ENCODE assay signal across 1 cellular context in the genomic region with DNA sequence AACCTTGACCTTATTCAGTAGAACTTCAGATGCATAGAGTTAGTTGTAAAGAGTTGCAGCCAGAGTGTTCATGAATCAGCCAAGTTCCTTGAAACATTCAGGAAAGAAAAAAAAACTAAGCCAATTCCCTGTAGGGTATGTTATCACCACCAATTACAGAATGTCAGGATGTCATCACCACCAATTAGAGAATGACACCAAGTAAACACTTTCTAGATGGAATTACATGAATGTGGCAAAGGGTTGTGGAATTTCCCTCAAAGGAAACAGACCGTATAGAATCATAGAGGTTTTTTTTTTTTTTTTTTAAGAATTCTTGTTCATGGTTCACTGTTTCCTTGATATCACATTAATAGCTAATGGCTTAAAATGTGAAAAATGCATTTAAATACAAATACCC.
TF ChIP-seq lines count a peak whose summit lies in the region.

No MANE protein-coding gene starts in this region.

TF ChIP-seq in HEK293, 187 proteins besides CTCF, POLR2A, EP300 and RAD21 (continued from another document and continues in another):
- TF ChIP-seq, protein P1, sequence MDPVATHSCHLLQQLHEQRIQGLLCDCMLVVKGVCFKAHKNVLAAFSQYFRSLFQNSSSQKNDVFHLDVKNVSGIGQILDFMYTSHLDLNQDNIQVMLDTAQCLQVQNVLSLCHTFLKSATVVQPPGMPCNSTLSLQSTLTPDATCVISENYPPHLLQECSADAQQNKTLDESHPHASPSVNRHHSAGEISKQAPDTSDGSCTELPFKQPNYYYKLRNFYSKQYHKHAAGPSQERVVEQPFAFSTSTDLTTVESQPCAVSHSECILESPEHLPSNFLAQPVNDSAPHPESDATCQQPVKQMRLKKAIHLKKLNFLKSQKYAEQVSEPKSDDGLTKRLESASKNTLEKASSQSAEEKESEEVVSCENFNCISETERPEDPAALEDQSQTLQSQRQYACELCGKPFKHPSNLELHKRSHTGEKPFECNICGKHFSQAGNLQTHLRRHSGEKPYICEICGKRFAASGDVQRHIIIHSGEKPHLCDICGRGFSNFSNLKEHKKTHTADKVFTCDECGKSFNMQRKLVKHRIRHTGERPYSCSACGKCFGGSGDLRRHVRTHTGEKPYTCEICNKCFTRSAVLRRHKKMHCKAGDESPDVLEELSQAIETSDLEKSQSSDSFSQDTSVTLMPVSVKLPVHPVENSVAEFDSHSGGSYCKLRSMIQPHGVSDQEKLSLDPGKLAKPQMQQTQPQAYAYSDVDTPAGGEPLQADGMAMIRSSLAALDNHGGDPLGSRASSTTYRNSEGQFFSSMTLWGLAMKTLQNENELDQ (tag by site-specific recombination; IDR thresholded peaks at IDR 0.05; ENCODE audit: low read depth): no peak
- TF ChIP-seq ZNF175 (tag by site-specific recombination; IDR thresholded peaks at IDR 0.05) (no peak), ZSCAN30 (tag by site-specific recombination; IDR thresholded peaks at IDR 0.05) (no peak), ZBTB8A (tag by site-specific recombination; IDR thresholded peaks at IDR 0.05) (no peak), ZNF776 (tag by site-specific recombination; IDR thresholded peaks at IDR 0.05; ENCODE audit: borderline replicate concordance) (no peak), ZNF792 (tag by site-specific recombination; IDR thresholded peaks at IDR 0.05) (no peak), MEIS1 (CRISPR knock-in tag; IDR thresholded peaks at IDR 0.05; ENCODE audit: borderline replicate concordance) (no peak), ZNF529 (tag by site-specific recombination; IDR thresholded peaks at IDR 0.05; ENCODE audit: insufficient replicate concordance) (no peak), KLF8 (tag by site-specific recombination; IDR thresholded peaks at IDR 0.05) (peak; percentile 85), ZNF292 (tag by site-specific recombination; IDR thresholded peaks at IDR 0.05; ENCODE audit: borderline replicate concordance, low read depth) (no peak), ZNF571 (tag by site-specific recombination; IDR thresholded peaks at IDR 0.05) (no peak), IKZF3 (tag by site-specific recombination; IDR thresholded peaks at IDR 0.05) (no peak), ZNF677 (tag by site-specific recombination; IDR thresholded peaks at IDR 0.05) (no peak), PRDM1 (tag by site-specific recombination; IDR thresholded peaks at IDR 0.05) (no peak), GLIS2 (tag by site-specific recombination; IDR thresholded peaks at IDR 0.05) (no peak), TRIM28 (IDR thresholded peaks at IDR 0.05; ENCODE audit: borderline replicate concordance, low read length) (no peak), SETDB1 (IDR thresholded peaks at IDR 0.05; ENCODE audit: insufficient read length, low read length) (peak; percentile 36), ZSCAN16 (tag by site-specific recombination; IDR thresholded peaks at IDR 0.05) (no peak), ZNF184 (tag by site-specific recombination; IDR thresholded peaks at IDR 0.05) (peak; percentile 80), ZNF747 (tag by site-specific recombination; IDR thresholded peaks at IDR 0.05) (no peak), ZNF350 (tag by site-specific recombination; IDR thresholded peaks at IDR 0.05) (no peak), ZNF311 (tag by site-specific recombination; IDR thresholded peaks at IDR 0.05; ENCODE audit: borderline replicate concordance) (no peak), ZNF664 (tag by site-specific recombination; IDR thresholded peaks at IDR 0.05) (no peak), FEZF1 (tag by site-specific recombination; IDR thresholded peaks at IDR 0.05) (no peak), ZNF791 (tag by site-specific recombination; IDR thresholded peaks at IDR 0.05) (no peak), KLF1 (tag by site-specific recombination; IDR thresholded peaks at IDR 0.05) (no peak), MYNN (tag by site-specific recombination; IDR thresholded peaks at IDR 0.05; ENCODE audit: borderline replicate concordance) (no peak), KLF16 (tag by site-specific recombination; IDR thresholded peaks at IDR 0.05) (no peak), ZNF623 (tag by site-specific recombination; IDR thresholded peaks at IDR 0.05) (no peak), ZNF426 (tag by site-specific recombination; IDR thresholded peaks at IDR 0.05) (no peak), YY2 (tag by site-specific recombination; IDR thresholded peaks at IDR 0.05) (no peak), KLF9 (tag by site-specific recombination; IDR thresholded peaks at IDR 0.05; ENCODE audit: low read depth) (no peak), ZNF274 (IDR thresholded peaks at IDR 0.05; ENCODE audit: low read length) (no peak), ZNF274 (tag by site-specific recombination; IDR thresholded peaks at IDR 0.05; ENCODE audit: borderline replicate concordance) (no peak)
- TF ChIP-seq, protein P2, sequence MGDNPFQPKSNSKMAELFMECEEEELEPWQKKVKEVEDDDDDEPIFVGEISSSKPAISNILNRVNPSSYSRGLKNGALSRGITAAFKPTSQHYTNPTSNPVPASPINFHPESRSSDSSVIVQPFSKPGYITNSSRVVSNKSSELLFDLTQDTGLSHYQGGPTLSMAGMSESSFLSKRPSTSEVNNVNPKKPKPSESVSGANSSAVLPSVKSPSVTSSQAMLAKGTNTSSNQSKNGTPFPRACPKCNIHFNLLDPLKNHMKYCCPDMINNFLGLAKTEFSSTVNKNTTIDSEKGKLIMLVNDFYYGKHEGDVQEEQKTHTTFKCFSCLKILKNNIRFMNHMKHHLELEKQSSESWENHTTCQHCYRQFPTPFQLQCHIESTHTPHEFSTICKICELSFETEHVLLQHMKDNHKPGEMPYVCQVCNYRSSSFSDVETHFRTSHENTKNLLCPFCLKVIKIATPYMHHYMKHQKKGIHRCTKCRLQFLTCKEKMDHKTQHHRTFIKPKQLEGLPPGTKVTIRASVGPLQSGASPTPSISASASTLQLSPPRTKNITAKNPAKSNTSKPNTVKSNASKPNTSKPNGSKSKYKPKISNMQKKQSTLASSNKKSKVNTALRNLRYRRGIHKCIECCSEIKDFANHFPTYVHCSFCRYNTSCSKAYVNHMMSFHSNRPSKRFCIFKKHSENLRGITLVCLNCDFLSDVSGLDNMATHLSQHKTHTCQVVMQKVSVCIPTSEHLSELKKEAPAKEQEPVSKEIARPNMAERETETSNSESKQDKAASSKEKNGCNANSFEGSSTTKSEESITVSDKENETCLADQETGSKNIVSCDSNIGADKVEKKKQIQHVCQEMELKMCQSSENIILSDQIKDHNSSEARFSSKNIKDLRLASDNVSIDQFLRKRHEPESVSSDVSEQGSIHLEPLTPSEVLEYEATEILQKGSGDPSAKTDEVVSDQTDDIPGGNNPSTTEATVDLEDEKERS (tag by site-specific recombination; IDR thresholded peaks at IDR 0.05): no peak
- TF ChIP-seq, protein P3, sequence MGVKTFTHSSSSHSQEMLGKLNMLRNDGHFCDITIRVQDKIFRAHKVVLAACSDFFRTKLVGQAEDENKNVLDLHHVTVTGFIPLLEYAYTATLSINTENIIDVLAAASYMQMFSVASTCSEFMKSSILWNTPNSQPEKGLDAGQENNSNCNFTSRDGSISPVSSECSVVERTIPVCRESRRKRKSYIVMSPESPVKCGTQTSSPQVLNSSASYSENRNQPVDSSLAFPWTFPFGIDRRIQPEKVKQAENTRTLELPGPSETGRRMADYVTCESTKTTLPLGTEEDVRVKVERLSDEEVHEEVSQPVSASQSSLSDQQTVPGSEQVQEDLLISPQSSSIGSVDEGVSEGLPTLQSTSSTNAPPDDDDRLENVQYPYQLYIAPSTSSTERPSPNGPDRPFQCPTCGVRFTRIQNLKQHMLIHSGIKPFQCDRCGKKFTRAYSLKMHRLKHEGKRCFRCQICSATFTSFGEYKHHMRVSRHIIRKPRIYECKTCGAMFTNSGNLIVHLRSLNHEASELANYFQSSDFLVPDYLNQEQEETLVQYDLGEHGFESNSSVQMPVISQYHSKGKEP (tag by site-specific recombination; IDR thresholded peaks at IDR 0.05): peak; percentile 80
- TF ChIP-seq, protein P4, sequence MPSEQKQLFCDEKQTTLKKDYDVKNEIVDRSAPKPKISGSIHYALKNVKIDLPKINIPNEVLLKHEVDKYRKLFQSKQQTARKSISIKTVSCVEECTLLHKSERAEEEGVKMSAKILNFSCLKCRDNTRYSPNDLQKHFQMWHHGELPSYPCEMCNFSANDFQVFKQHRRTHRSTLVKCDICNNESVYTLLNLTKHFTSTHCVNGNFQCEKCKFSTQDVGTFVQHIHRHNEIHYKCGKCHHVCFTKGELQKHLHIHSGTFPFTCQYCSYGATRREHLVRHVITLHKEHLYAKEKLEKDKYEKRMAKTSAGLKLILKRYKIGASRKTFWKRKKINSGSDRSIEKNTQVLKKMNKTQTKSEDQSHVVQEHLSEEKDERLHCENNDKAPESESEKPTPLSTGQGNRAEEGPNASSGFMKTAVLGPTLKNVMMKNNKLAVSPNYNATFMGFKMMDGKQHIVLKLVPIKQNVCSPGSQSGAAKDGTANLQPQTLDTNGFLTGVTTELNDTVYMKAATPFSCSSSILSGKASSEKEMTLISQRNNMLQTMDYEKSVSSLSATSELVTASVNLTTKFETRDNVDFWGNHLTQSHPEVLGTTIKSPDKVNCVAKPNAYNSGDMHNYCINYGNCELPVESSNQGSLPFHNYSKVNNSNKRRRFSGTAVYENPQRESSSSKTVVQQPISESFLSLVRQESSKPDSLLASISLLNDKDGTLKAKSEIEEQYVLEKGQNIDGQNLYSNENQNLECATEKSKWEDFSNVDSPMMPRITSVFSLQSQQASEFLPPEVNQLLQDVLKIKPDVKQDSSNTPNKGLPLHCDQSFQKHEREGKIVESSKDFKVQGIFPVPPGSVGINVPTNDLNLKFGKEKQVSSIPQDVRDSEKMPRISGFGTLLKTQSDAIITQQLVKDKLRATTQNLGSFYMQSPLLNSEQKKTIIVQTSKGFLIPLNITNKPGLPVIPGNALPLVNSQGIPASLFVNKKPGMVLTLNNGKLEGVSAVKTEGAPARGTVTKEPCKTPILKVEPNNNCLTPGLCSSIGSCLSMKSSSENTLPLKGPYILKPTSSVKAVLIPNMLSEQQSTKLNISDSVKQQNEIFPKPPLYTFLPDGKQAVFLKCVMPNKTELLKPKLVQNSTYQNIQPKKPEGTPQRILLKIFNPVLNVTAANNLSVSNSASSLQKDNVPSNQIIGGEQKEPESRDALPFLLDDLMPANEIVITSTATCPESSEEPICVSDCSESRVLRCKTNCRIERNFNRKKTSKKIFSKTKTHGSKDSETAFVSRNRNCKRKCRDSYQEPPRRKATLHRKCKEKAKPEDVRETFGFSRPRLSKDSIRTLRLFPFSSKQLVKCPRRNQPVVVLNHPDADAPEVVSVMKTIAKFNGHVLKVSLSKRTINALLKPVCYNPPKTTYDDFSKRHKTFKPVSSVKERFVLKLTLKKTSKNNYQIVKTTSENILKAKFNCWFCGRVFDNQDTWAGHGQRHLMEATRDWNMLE (tag by site-specific recombination; conservative IDR thresholded peaks at IDR 0.05; ENCODE audit: low read depth): no peak; the same call in 1 of the 2 replicates
- TF ChIP-seq, protein P5, sequence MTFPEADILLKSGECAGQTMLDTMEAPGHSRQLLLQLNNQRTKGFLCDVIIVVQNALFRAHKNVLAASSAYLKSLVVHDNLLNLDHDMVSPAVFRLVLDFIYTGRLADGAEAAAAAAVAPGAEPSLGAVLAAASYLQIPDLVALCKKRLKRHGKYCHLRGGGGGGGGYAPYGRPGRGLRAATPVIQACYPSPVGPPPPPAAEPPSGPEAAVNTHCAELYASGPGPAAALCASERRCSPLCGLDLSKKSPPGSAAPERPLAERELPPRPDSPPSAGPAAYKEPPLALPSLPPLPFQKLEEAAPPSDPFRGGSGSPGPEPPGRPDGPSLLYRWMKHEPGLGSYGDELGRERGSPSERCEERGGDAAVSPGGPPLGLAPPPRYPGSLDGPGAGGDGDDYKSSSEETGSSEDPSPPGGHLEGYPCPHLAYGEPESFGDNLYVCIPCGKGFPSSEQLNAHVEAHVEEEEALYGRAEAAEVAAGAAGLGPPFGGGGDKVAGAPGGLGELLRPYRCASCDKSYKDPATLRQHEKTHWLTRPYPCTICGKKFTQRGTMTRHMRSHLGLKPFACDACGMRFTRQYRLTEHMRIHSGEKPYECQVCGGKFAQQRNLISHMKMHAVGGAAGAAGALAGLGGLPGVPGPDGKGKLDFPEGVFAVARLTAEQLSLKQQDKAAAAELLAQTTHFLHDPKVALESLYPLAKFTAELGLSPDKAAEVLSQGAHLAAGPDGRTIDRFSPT (tag by site-specific recombination; IDR thresholded peaks at IDR 0.05): no peak; the same call in 1 of the 2 replicates
- TF ChIP-seq, protein P6, sequence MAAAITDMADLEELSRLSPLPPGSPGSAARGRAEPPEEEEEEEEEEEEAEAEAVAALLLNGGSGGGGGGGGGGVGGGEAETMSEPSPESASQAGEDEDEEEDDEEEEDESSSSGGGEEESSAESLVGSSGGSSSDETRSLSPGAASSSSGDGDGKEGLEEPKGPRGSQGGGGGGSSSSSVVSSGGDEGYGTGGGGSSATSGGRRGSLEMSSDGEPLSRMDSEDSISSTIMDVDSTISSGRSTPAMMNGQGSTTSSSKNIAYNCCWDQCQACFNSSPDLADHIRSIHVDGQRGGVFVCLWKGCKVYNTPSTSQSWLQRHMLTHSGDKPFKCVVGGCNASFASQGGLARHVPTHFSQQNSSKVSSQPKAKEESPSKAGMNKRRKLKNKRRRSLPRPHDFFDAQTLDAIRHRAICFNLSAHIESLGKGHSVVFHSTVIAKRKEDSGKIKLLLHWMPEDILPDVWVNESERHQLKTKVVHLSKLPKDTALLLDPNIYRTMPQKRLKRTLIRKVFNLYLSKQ (tag by site-specific recombination; IDR thresholded peaks at IDR 0.05; ENCODE audit: borderline replicate concordance): no peak
- TF ChIP-seq, protein P7, sequence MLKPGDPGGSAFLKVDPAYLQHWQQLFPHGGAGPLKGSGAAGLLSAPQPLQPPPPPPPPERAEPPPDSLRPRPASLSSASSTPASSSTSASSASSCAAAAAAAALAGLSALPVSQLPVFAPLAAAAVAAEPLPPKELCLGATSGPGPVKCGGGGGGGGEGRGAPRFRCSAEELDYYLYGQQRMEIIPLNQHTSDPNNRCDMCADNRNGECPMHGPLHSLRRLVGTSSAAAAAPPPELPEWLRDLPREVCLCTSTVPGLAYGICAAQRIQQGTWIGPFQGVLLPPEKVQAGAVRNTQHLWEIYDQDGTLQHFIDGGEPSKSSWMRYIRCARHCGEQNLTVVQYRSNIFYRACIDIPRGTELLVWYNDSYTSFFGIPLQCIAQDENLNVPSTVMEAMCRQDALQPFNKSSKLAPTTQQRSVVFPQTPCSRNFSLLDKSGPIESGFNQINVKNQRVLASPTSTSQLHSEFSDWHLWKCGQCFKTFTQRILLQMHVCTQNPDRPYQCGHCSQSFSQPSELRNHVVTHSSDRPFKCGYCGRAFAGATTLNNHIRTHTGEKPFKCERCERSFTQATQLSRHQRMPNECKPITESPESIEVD (tag by site-specific recombination; IDR thresholded peaks at IDR 0.05): peak; percentile 69
- TF ChIP-seq, protein P8, sequence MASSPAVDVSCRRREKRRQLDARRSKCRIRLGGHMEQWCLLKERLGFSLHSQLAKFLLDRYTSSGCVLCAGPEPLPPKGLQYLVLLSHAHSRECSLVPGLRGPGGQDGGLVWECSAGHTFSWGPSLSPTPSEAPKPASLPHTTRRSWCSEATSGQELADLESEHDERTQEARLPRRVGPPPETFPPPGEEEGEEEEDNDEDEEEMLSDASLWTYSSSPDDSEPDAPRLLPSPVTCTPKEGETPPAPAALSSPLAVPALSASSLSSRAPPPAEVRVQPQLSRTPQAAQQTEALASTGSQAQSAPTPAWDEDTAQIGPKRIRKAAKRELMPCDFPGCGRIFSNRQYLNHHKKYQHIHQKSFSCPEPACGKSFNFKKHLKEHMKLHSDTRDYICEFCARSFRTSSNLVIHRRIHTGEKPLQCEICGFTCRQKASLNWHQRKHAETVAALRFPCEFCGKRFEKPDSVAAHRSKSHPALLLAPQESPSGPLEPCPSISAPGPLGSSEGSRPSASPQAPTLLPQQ (tag by site-specific recombination; IDR thresholded peaks at IDR 0.05): peak; percentile 39; the same call in 1 of the 2 replicates
